Comparison of ENCODE assay signal across 16 cellular contexts in the genomic region with DNA sequence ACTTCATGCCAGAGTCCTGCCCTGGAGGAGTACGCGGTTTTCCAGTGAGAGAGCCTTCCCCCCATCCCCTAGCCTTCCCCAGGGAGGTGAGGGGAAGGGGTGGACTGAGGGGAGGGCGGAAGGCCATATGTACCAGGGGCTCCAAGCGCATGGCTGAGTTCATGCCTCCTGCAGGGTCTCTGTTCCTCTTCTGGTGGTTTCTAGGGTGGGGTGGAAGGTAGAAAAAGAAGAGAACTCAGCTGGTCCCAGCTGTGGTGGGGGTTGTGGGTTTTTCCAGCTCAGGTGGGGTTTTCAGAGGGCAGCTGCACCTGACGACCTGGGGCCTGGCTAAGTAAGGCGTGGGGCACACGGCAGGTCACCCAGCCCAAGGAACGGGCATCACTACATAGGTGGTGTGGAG. TPM values are rescaled to one million over a fixed set of nuclear protein-coding genes. Genes with fewer than 3 reads are reported as not detected.
A peak's percentile ranks its signal among the peaks of the same experiment; 100 is the strongest.
DNase-seq lines count a peak whose midpoint lies in the region; ATAC-seq and TF ChIP-seq lines count a peak whose summit lies in the region.
"Had no signal": no experiment of that assay in that cellular context is flagged by ENCODE, and none has a peak within 500 bp of the region (broad histone marks: within the 10 kb centered on the region; RNA-seq: fewer than 3 reads in every experiment).

No MANE protein-coding gene starts in this region.

- H3K27ac Mint-ChIP-seq in stimulated activated naive CD8-positive, alpha-beta T cell treated with anti-CD3 and anti-CD28 coated beads, Interleukin-15, Interleukin-2, amounts not matched to agents 100 ng/mL and 50 ng/mL, for 24 hours = peak overlapping the region; percentile 21
- no peak overlapping the region for H3K27ac Mint-ChIP-seq in stimulated activated naive CD8-positive, alpha-beta T cell treated with anti-CD3 and anti-CD28 coated beads, Interleukin-15, amount 100 ng/mL, for 72 hours
- H3K27ac Mint-ChIP-seq in activated CD8-positive, alpha-beta T cell treated with anti-CD3 and anti-CD28 coated beads for 36 hours = no peak overlapping the region
- H3K27ac Mint-ChIP-seq in activated naive CD4-positive, alpha-beta T cell treated with anti-CD3 and anti-CD28 coated beads, Interleukin-2, amount 10 ng/mL, durations not matched to agents 7 days and 5 days = no peak overlapping the region
- H3K27ac Mint-ChIP-seq: activated naive CD8-positive, alpha-beta T cell treated with anti-CD3 and anti-CD28 coated beads, Interleukin-2, amount 10 ng/mL, durations not matched to agents 7 days and 5 days; natural killer cell treated with Interleukin-12 subunit alpha and Interleukin-12 subunit beta and Interleukin-15 and Interleukin-18, amount 100 ng/mL, for 72 hours had no signal

- H3K4me2 ChIP-seq in OCI-LY1 (ENCODE audit: low read length) = no peak overlapping the region

- H3K4me1 Mint-ChIP-seq in stimulated activated naive CD8-positive, alpha-beta T cell treated with anti-CD3 and anti-CD28 coated beads, Interleukin-15, Interleukin-2, amounts not matched to agents 100 ng/mL and 50 ng/mL, for 24 hours (ENCODE audit: low read depth) = peaks cover 29% of the 10 kb centered on the region
- peaks cover 10% of the 10 kb centered on the region for H3K4me1 Mint-ChIP-seq in stimulated activated naive CD8-positive, alpha-beta T cell treated with anti-CD3 and anti-CD28 coated beads, Interleukin-15, amount 100 ng/mL, for 72 hours
- peaks cover 4% of the 10 kb centered on the region for H3K4me1 Mint-ChIP-seq in activated CD8-positive, alpha-beta T cell treated with anti-CD3 and anti-CD28 coated beads for 36 hours (ENCODE audit: low read depth)
- peaks cover under 1% of the 10 kb centered on the region for H3K4me1 Mint-ChIP-seq in activated naive CD4-positive, alpha-beta T cell treated with anti-CD3 and anti-CD28 coated beads, Interleukin-2, amount 10 ng/mL, durations not matched to agents 7 days and 5 days

- no peak for DNase-seq in stimulated activated naive CD8-positive, alpha-beta T cell treated with anti-CD3 and anti-CD28 coated beads, Interleukin-15, amount 100 ng/mL, for 72 hours
- no peak for DNase-seq in activated CD8-positive, alpha-beta T cell treated with anti-CD3 and anti-CD28 coated beads for 36 hours
- no peak for DNase-seq in stimulated activated CD8-positive, alpha-beta memory T cell treated with anti-CD3 and anti-CD28 coated beads, Interleukin-4, amount 100 ng/mL, for 48 hours
- DNase-seq in activated naive CD4-positive, alpha-beta T cell treated with anti-CD3 and anti-CD28 coated beads, Interleukin-2, amount 10 ng/mL, durations not matched to agents 7 days and 5 days = no peak
- DNase-seq: 8988T; activated naive CD8-positive, alpha-beta T cell treated with anti-CD3 and anti-CD28 coated beads, Interleukin-2, amount 10 ng/mL, durations not matched to agents 7 days and 5 days; left colon; MG63 had no signal

- H3K27ac ChIP-seq in OCI-LY1 (ENCODE audit: low read depth, low read length, poor library complexity, severe bottlenecking) = peak overlapping the region; percentile 31
- H3K27ac ChIP-seq: thoracic aorta, VCaP had no signal

- no peaks in the 10 kb centered on the region for H3K9me3 ChIP-seq in OCI-LY1 (ENCODE audit: low read length)
- H3K9me3 ChIP-seq: MG63, thoracic aorta had no signal

- no peak for TF ChIP-seq CTCF in OCI-LY1 (IDR thresholded peaks at IDR 0.05; ENCODE audit: low read length)
- no peak for TF ChIP-seq CTCF in activated CD8-positive, alpha-beta T cell treated with anti-CD3 and anti-CD28 coated beads for 36 hours (IDR thresholded peaks at IDR 0.05)

- POLR2A ChIA-PET in activated CD8-positive, alpha-beta T cell treated with anti-CD3 and anti-CD28 coated beads for 36 hours (lab: Charles Lee) = no interaction called here

- no peaks in the 10 kb centered on the region for H3K36me3 Mint-ChIP-seq in stimulated activated naive CD8-positive, alpha-beta T cell treated with anti-CD3 and anti-CD28 coated beads, Interleukin-15, Interleukin-2, amounts not matched to agents 100 ng/mL and 50 ng/mL, for 24 hours (ENCODE audit: low read depth)
- no peaks in the 10 kb centered on the region for H3K36me3 Mint-ChIP-seq in activated CD8-positive, alpha-beta T cell treated with anti-CD3 and anti-CD28 coated beads for 36 hours (ENCODE audit: low read depth)
- H3K36me3 Mint-ChIP-seq in activated naive CD4-positive, alpha-beta T cell treated with anti-CD3 and anti-CD28 coated beads, Interleukin-2, amount 10 ng/mL, durations not matched to agents 7 days and 5 days = no peaks in the 10 kb centered on the region
- H3K36me3 Mint-ChIP-seq: activated naive CD8-positive, alpha-beta T cell treated with anti-CD3 and anti-CD28 coated beads, Interleukin-2, amount 10 ng/mL, durations not matched to agents 7 days and 5 days; natural killer cell treated with Interleukin-12 subunit alpha and Interleukin-12 subunit beta and Interleukin-15 and Interleukin-18, amount 100 ng/mL, for 72 hours had no signal

- ATAC-seq in stimulated activated naive CD8-positive, alpha-beta T cell treated with anti-CD3 and anti-CD28 coated beads, Interleukin-15, amount 100 ng/mL, for 72 hours = no peak
- ATAC-seq in HG02642 (IDR thresholded peaks at IDR 0.05; ENCODE audit: poor library complexity, unreplicated experiment) (peak; percentile 59), HG03039 (IDR thresholded peaks at IDR 0.05; ENCODE audit: unreplicated experiment) (no peak)
- ATAC-seq in activated CD8-positive, alpha-beta T cell treated with anti-CD3 and anti-CD28 coated beads for 36 hours = no peak
- ATAC-seq: left colon; natural killer cell treated with Interleukin-12 subunit alpha and Interleukin-12 subunit beta and Interleukin-15 and Interleukin-18, amount 100 ng/mL, for 72 hours; SK-N-SH treated with all-trans-retinoic acid at 6 μM for 48 hours had no signal

- H3K9me2 ChIP-seq in OCI-LY1 (ENCODE audit: low read depth, low read length) = no peaks in the 10 kb centered on the region

- no peak overlapping the region for H2AFZ ChIP-seq in OCI-LY1 (ENCODE audit: low read length)

- H3K9me3 Mint-ChIP-seq in stimulated activated naive CD8-positive, alpha-beta T cell treated with anti-CD3 and anti-CD28 coated beads, Interleukin-15, Interleukin-2, amounts not matched to agents 100 ng/mL and 50 ng/mL, for 24 hours = no peaks in the 10 kb centered on the region
- no peaks in the 10 kb centered on the region for H3K9me3 Mint-ChIP-seq in stimulated activated naive CD8-positive, alpha-beta T cell treated with anti-CD3 and anti-CD28 coated beads, Interleukin-15, amount 100 ng/mL, for 72 hours
- H3K9me3 Mint-ChIP-seq in activated CD8-positive, alpha-beta T cell treated with anti-CD3 and anti-CD28 coated beads for 36 hours = no peaks in the 10 kb centered on the region
- no peaks in the 10 kb centered on the region for H3K9me3 Mint-ChIP-seq in activated naive CD4-positive, alpha-beta T cell treated with anti-CD3 and anti-CD28 coated beads, Interleukin-2, amount 10 ng/mL, durations not matched to agents 7 days and 5 days
- H3K9me3 Mint-ChIP-seq: activated naive CD8-positive, alpha-beta T cell treated with anti-CD3 and anti-CD28 coated beads, Interleukin-2, amount 10 ng/mL, durations not matched to agents 7 days and 5 days; natural killer cell treated with Interleukin-12 subunit alpha and Interleukin-12 subunit beta and Interleukin-15 and Interleukin-18, amount 100 ng/mL, for 72 hours had no signal

- H3K4me3 Mint-ChIP-seq in stimulated activated naive CD8-positive, alpha-beta T cell treated with anti-CD3 and anti-CD28 coated beads, Interleukin-15, Interleukin-2, amounts not matched to agents 100 ng/mL and 50 ng/mL, for 24 hours = no peak overlapping the region
- H3K4me3 Mint-ChIP-seq in stimulated activated naive CD8-positive, alpha-beta T cell treated with anti-CD3 and anti-CD28 coated beads, Interleukin-15, amount 100 ng/mL, for 72 hours = no peak overlapping the region
- no peak overlapping the region for H3K4me3 Mint-ChIP-seq in activated CD8-positive, alpha-beta T cell treated with anti-CD3 and anti-CD28 coated beads for 36 hours
- no peak overlapping the region for H3K4me3 Mint-ChIP-seq in activated naive CD4-positive, alpha-beta T cell treated with anti-CD3 and anti-CD28 coated beads, Interleukin-2, amount 10 ng/mL, durations not matched to agents 7 days and 5 days
- H3K4me3 Mint-ChIP-seq: activated naive CD8-positive, alpha-beta T cell treated with anti-CD3 and anti-CD28 coated beads, Interleukin-2, amount 10 ng/mL, durations not matched to agents 7 days and 5 days; natural killer cell treated with Interleukin-12 subunit alpha and Interleukin-12 subunit beta and Interleukin-15 and Interleukin-18, amount 100 ng/mL, for 72 hours had no signal

- H4K20me1 ChIP-seq in OCI-LY1 (ENCODE audit: insufficient read depth, low read length) = no peaks in the 10 kb centered on the region

- no peak overlapping the region for H3K4me3 ChIP-seq in OCI-LY1 (ENCODE audit: low read depth, low read length, poor library complexity, severe bottlenecking)
- H3K4me3 ChIP-seq: MG63, thoracic aorta had no signal

- intact Hi-C loops in activated CD8-positive, alpha-beta T cell treated with anti-CD3 and anti-CD28 coated beads for 36 hours (cut with micrococcal nuclease) = no loop called here

- CTCF ChIA-PET in activated CD8-positive, alpha-beta T cell treated with anti-CD3 and anti-CD28 coated beads for 36 hours (lab: Charles Lee) = interaction anchor here (0.9 to 2.3 kb wide), 4 partner anchors 8 to 15 kb away, joined by 3 to 13 read pairs (median 3); no protein-coding TSS in a partner anchor
- CTCF ChIA-PET in activated naive CD4-positive, alpha-beta T cell treated with anti-CD3 and anti-CD28 coated beads, Interleukin-2, amount 10 ng/mL, durations not matched to agents 7 days and 5 days (lab: Charles Lee) = interaction anchor here (0.9 to 1.4 kb wide), 2 partner anchors 9 to 19 kb away, joined by 3 to 7 read pairs; no protein-coding TSS in a partner anchor

- H3K9ac ChIP-seq in OCI-LY1 (ENCODE audit: low read length) = no peak overlapping the region

- peaks cover 11% of the 10 kb centered on the region for H3K27me3 ChIP-seq in OCI-LY1 (ENCODE audit: insufficient read depth, low read length)
- H3K27me3 ChIP-seq: MG63 had no signal

- no peaks in the 10 kb centered on the region for H3K27me3 Mint-ChIP-seq in stimulated activated naive CD8-positive, alpha-beta T cell treated with anti-CD3 and anti-CD28 coated beads, Interleukin-15, Interleukin-2, amounts not matched to agents 100 ng/mL and 50 ng/mL, for 24 hours
- H3K27me3 Mint-ChIP-seq in stimulated activated naive CD8-positive, alpha-beta T cell treated with anti-CD3 and anti-CD28 coated beads, Interleukin-15, amount 100 ng/mL, for 72 hours = no peaks in the 10 kb centered on the region
- H3K27me3 Mint-ChIP-seq in activated CD8-positive, alpha-beta T cell treated with anti-CD3 and anti-CD28 coated beads for 36 hours = no peaks in the 10 kb centered on the region
- H3K27me3 Mint-ChIP-seq in activated naive CD4-positive, alpha-beta T cell treated with anti-CD3 and anti-CD28 coated beads, Interleukin-2, amount 10 ng/mL, durations not matched to agents 7 days and 5 days = peaks cover 39% of the 10 kb centered on the region
- H3K27me3 Mint-ChIP-seq: activated naive CD8-positive, alpha-beta T cell treated with anti-CD3 and anti-CD28 coated beads, Interleukin-2, amount 10 ng/mL, durations not matched to agents 7 days and 5 days; natural killer cell treated with Interleukin-12 subunit alpha and Interleukin-12 subunit beta and Interleukin-15 and Interleukin-18, amount 100 ng/mL, for 72 hours had no signal

- H3K36me3 ChIP-seq in OCI-LY1 (ENCODE audit: insufficient read depth, low read length) = no peaks in the 10 kb centered on the region
- H3K36me3 ChIP-seq: MG63, thoracic aorta had no signal

- H3K4me1 ChIP-seq in OCI-LY1 (ENCODE audit: insufficient read depth, low read length, severe bottlenecking) = peaks cover 31% of the 10 kb centered on the region

- H3F3A ChIP-seq in OCI-LY1 (ENCODE audit: insufficient read depth, low read length) = peaks cover 7% of the 10 kb centered on the region; the same call in 1 of the 2 replicates

- H3K79me2 ChIP-seq in OCI-LY1 (ENCODE audit: insufficient read depth, low read length) = no peaks in the 10 kb centered on the region

RNA-seq across cellular contexts. Expression of gene IQSEC1, which starts 10.7 kb away (rescaled TPM):
- 10 to 100 TPM; 31.7 to 39.2 TPM for total RNA-seq in activated CD8-positive, alpha-beta T cell treated with anti-CD3 and anti-CD28 coated beads for 36 hours
